ENCODE assay signal across 24 cellular contexts in the genomic region with DNA sequence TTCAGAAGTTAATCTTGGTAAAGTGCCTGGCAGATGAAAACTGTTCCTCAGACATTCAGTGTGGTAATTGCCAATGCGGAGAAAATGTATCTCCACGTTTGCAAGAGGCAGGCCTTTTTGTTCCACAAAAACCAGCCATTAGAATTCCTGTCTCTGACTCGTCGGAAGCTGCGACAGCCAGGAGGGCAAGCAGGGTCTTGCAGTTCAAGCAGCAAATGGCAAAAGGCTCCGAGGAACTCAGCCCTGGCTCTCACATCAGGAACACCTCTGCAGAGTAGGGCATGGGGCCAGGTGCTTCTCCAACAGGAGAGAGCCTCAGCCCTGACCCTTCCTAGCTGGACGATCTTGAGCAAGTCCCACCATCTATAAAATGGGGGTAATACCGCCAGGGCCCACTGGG.
A peak's percentile ranks its signal among the peaks of the same experiment; 100 is the strongest.
DNase-seq lines count a peak whose midpoint lies in the region; ATAC-seq, FAIRE-seq and TF ChIP-seq lines count a peak whose summit lies in the region.
"Had no signal": no experiment of that assay in that cellular context is flagged by ENCODE, and none has a peak within 500 bp of the region (broad histone marks: within the 10 kb centered on the region; RNA-seq: fewer than 3 reads in every experiment).

No MANE protein-coding gene starts in this region.

- H3K4me1 ChIP-seq in A549 (peaks cover 35% of the 10 kb centered on the region), RWPE2 (ENCODE audit: insufficient read depth, poor library complexity, severe bottlenecking) (peaks cover 10% of the 10 kb centered on the region)

- no peaks in the 10 kb centered on the region for H3K36me3 Mint-ChIP-seq in immature natural killer cell
- H3K36me3 Mint-ChIP-seq in naive thymus-derived CD8-positive, alpha-beta T cell = peaks cover 0 to 4% (median 4%) of the 10 kb centered on the region in 3 donors
- H3K36me3 Mint-ChIP-seq: CD8-positive, alpha-beta T cell had no signal

- TF ChIP-seq CTCF in A549 (IDR thresholded peaks at IDR 0.05) (no peak), RWPE2 (IDR thresholded peaks at IDR 0.05; ENCODE audit: poor library complexity, severe bottlenecking) (no peak)

- no peaks in the 10 kb centered on the region for H3K36me3 ChIP-seq in H7 (replicated peaks; ENCODE audit: control insufficient read depth, insufficient read depth, low read length)
- H3K36me3 ChIP-seq in RWPE2 (ENCODE audit: low read depth) = no peaks in the 10 kb centered on the region
- H3K36me3 ChIP-seq: BLaER1 treated with 17β-estradiol and CSF1 and Interleukin-3, amounts not matched to agents 10 nM and 100 nM had no signal

- no peak overlapping the region for H3K4me3 Mint-ChIP-seq in immature natural killer cell
- no peak overlapping the region for H3K4me3 Mint-ChIP-seq in naive thymus-derived CD8-positive, alpha-beta T cell
- H3K4me3 Mint-ChIP-seq: B cell; CD4-positive, alpha-beta T cell; CD8-positive, alpha-beta T cell had no signal

- H3K4me2 ChIP-seq in A549 = no peak overlapping the region
- H3K4me2 ChIP-seq: BLaER1 treated with 17β-estradiol and CSF1 and Interleukin-3, amounts not matched to agents 10 nM and 100 nM had no signal

- H3K4me1 Mint-ChIP-seq in immature natural killer cell = peaks cover 11 to 15% of the 10 kb centered on the region in 2 donors
- H3K4me1 Mint-ChIP-seq in naive thymus-derived CD8-positive, alpha-beta T cell = peaks cover 1 to 16% (median 11%) of the 10 kb centered on the region in 4 donors

- peaks cover 4 to 16% (median 8%) of the 10 kb centered on the region in 3 donors for H3K27me3 Mint-ChIP-seq in immature natural killer cell (ENCODE audit: low read depth in 3 of 3)
- peaks cover 39 to 95% (median 71%) of the 10 kb centered on the region in 5 donors for H3K27me3 Mint-ChIP-seq in naive thymus-derived CD8-positive, alpha-beta T cell

- H3K27ac ChIP-seq in A549 = peak overlapping the region; percentile 74 to 81; a peak in 4 of 6 replicates
- peak overlapping the region; percentile 45 for H3K27ac ChIP-seq in RWPE2 (ENCODE audit: poor library complexity, severe bottlenecking)
- H3K27ac ChIP-seq: BLaER1 treated with 17β-estradiol and CSF1 and Interleukin-3, amounts not matched to agents 10 nM and 100 nM; C4-2B had no signal

- H3K27me3 ChIP-seq in H7 (ENCODE audit: control insufficient read depth, insufficient read depth, low read length) (no peaks in the 10 kb centered on the region; the same call in 1 of the 2 replicates), RWPE2 (ENCODE audit: insufficient read depth, poor library complexity, severe bottlenecking) (peaks cover 4% of the 10 kb centered on the region)

- no peak for FAIRE-seq in A549 (lab: Jason Lieb, UNC)
- FAIRE-seq: A204.1, D721Med, G401.6, GM12891, GM19239 had no signal

- POLR2A ChIA-PET in A549 (lab: Yijun Ruan, JAX) = no interaction called here
- POLR2A ChIA-PET in naive thymus-derived CD8-positive, alpha-beta T cell (lab: Charles Lee) = no interaction called here

- H3K9me3 ChIP-seq in A549 (no peaks in the 10 kb centered on the region), RWPE2 (ENCODE audit: severe bottlenecking) (no peaks in the 10 kb centered on the region)
- H3K9me3 ChIP-seq: BLaER1 treated with 17β-estradiol and CSF1 and Interleukin-3, amounts not matched to agents 10 nM and 100 nM; Caco-2 had no signal

- CTCF ChIA-PET in A549 (lab: Yijun Ruan, JAX) = interaction anchor here (0.6 to 1.4 kb wide), 5 partner anchors 25 to 76 kb away, joined by 3 to 4 read pairs (median 3); no protein-coding TSS in a partner anchor

- no peak for TF ChIP-seq POLR2A in A549 (IDR thresholded peaks at IDR 0.05; ENCODE audit: low read length)

- H3K4me3 ChIP-seq in A549 = no peak overlapping the region
- H3K4me3 ChIP-seq in H7 (ENCODE audit: insufficient read depth, low read depth, low read length) = no peak overlapping the region
- H3K4me3 ChIP-seq in RWPE2 (ENCODE audit: severe bottlenecking) = no peak overlapping the region
- H3K4me3 ChIP-seq: BLaER1 treated with 17β-estradiol and CSF1 and Interleukin-3, amounts not matched to agents 10 nM and 100 nM had no signal

- TF ChIP-seq RAD21 in A549 (conservative IDR thresholded peaks at IDR 0.05 in 1 of 2, IDR thresholded peaks at IDR 0.05 in 1 of 2) = no peak

- peaks cover 0 to 4% (median 0%) of the 10 kb centered on the region in 6 donors for H3K9me3 Mint-ChIP-seq in immature natural killer cell
- peaks cover 0 to 3% (median 0%) of the 10 kb centered on the region in 9 donors for H3K9me3 Mint-ChIP-seq in naive thymus-derived CD8-positive, alpha-beta T cell
- H3K9me3 Mint-ChIP-seq: CD4-positive, alpha-beta T cell; CD8-positive, alpha-beta T cell had no signal

- no peak for TF ChIP-seq EP300 in A549 (IDR thresholded peaks at IDR 0.05)

- 85% methylated on average over 8 of the region's 8 CpGs for WGBS in A549 (ENCODE audit: missing lambda C conversion rate)

- no peak for DNase-seq in A549 (ENCODE audit: low read depth in 1 of 2, low spot score in 1 of 2)
- peak; percentile 15 for DNase-seq in H7
- no peak for DNase-seq in RWPE2 (ENCODE audit: low spot score)
- DNase-seq in islet precursor cell = peak; percentile 66
- no peak for DNase-seq in immature natural killer cell
- no peak for DNase-seq in naive thymus-derived CD8-positive, alpha-beta T cell
- no peak for DNase-seq in T-helper 9 cell
- no peak for DNase-seq in NCI-H1694 treated with DMSO at 0.1 percent for 48 hours (lab: John Stamatoyannopoulos, UW)
- DNase-seq: 8988T; AML-193; Caco-2; Calu3; CD4-positive, alpha-beta T cell; CD8-positive, alpha-beta T cell; DMS79 treated with DMSO at 0.1 percent for 48 hours; GF-D8 had no signal

- ATAC-seq in A549 = no peak
- peak; percentile 47; the same call in 2 of the 3 replicates for ATAC-seq in RWPE2 (ENCODE audit: low read depth)
- ATAC-seq in naive thymus-derived CD8-positive, alpha-beta T cell = no peak
- ATAC-seq: CD8-positive, alpha-beta T cell had no signal

- H3K27ac Mint-ChIP-seq in immature natural killer cell = no peak overlapping the region
- no peak overlapping the region for H3K27ac Mint-ChIP-seq in naive thymus-derived CD8-positive, alpha-beta T cell
- H3K27ac Mint-ChIP-seq: B cell; CD4-positive, alpha-beta T cell; CD8-positive, alpha-beta T cell had no signal

TF ChIP-seq in A549, 52 proteins besides CTCF, POLR2A, EP300 and RAD21:
- TF ChIP-seq, protein P1, sequence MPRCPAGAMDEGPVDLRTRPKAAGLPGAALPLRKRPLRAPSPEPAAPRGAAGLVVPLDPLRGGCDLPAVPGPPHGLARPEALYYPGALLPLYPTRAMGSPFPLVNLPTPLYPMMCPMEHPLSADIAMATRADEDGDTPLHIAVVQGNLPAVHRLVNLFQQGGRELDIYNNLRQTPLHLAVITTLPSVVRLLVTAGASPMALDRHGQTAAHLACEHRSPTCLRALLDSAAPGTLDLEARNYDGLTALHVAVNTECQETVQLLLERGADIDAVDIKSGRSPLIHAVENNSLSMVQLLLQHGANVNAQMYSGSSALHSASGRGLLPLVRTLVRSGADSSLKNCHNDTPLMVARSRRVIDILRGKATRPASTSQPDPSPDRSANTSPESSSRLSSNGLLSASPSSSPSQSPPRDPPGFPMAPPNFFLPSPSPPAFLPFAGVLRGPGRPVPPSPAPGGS (IDR thresholded peaks at IDR 0.05) = no peak
- TF ChIP-seq POLR2AphosphoS2 (conservative IDR thresholded peaks at IDR 0.05; ENCODE audit: low read length) (no peak), ZC3H11A (IDR thresholded peaks at IDR 0.05) (no peak), BHLHE40 (IDR thresholded peaks at IDR 0.05; ENCODE audit: low read depth, low read length) (no peak)
TF ChIP-seq in A549: peak in this region for 0.

Comparison
In these comparisons a context has a peak if more than half of its experiments do, and no peak if none do; other contexts are left out.
1. DNase-seq: peak in H7 (single experiment) and islet precursor cell (single experiment); none in A549 (0 of 2), RWPE2 (single experiment), immature natural killer cell (0 of 3), naive thymus-derived CD8-positive, alpha-beta T cell (0 of 10), T-helper 9 cell (single experiment) and NCI-H1694 treated with DMSO at 0.1 percent for 48 hours (single experiment).